Comparison of ENCODE assay signal across 7 cellular contexts in the genomic region with DNA sequence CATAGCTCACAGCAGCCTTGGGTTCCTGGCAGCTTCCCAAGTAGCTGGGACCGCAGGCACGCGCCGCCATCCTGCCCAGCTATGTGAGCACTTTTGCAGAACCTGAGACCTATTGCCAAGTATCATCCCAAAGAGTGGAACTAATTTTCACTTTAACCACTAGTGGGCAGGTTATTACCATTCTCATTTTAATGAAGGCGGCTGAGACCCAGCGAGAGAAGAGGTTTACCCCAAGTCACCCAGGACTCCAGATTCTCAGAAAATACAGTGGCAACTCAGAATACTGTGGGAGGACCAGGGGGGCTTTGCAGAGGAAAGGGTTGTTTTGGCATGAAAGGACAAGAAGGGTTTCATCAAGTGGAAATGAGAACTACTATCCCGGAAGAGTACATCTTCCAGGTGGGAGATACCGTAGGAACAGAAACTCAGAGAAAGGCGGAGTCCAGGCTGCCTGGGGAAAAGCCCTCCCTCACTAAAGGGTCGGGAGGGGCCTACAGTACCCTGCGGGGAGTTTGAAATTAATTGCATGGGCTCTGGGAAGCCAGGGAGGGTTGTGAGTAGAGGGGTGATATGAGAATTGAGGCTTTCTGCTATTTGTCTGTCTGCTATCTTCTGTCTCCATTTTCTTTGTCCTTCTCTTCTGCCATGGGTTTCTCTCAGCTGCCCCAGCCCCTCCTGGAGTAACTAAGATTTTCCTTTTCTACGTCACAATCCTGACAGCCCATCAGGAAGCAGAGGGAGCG. TPM values are rescaled to one million over a fixed set of nuclear protein-coding genes. Genes with fewer than 3 reads are reported as not detected.
DNase-seq lines count a peak whose midpoint lies in the region; ATAC-seq and TF ChIP-seq lines count a peak whose summit lies in the region.

No MANE protein-coding gene starts in this region.

- H3K36me3 ChIP-seq in Loucy (ENCODE audit: insufficient read depth, low read length) (no peaks in the 10 kb centered on the region), adrenal gland (replicated peaks in 1 of 2) (no peaks in the 10 kb centered on the region), left ventricle myocardium inferior (no peaks in the 10 kb centered on the region)

- H3K9me3 ChIP-seq in Loucy (ENCODE audit: insufficient read depth, low read depth, low read length) (no peaks in the 10 kb centered on the region), adrenal gland (replicated peaks in 1 of 3) (no peaks in the 10 kb centered on the region), left ventricle myocardium inferior (replicated peaks) (no peaks in the 10 kb centered on the region)

- H3K79me2 ChIP-seq in Loucy (ENCODE audit: insufficient read depth, low read length), result no peaks in the 10 kb centered on the region

- TF ChIP-seq CTCF in GM10248 (IDR thresholded peaks at IDR 0.05; ENCODE audit: control extremely low read depth, extremely low read depth, low read depth, missing control alignments), result peak; percentile 69
- peak; percentile 82 for TF ChIP-seq CTCF in Loucy (conservative IDR thresholded peaks at IDR 0.05; ENCODE audit: low read length)
- TF ChIP-seq CTCF in adrenal gland (IDR thresholded peaks at IDR 0.05), result peak; percentile 60 to 90 (median 80)
- TF ChIP-seq CTCF in left ventricle myocardium inferior (IDR thresholded peaks at IDR 0.05; ENCODE audit: borderline replicate concordance), result peak; percentile 79

- H3K27me3 ChIP-seq in Loucy (ENCODE audit: insufficient read depth, low read length, poor library complexity, severe bottlenecking) (no peaks in the 10 kb centered on the region), adrenal gland (no peaks in the 10 kb centered on the region), left ventricle myocardium inferior (ENCODE audit: low read depth) (peaks cover 18% of the 10 kb centered on the region)

- TF ChIP-seq POLR2A in adrenal gland (IDR thresholded peaks at IDR 0.05), result no peak

- CTCF ChIA-PET in GM10248 (lab: Yijun Ruan, JAX), result interaction anchor here (0.6 to 18.1 kb wide), 32 partner anchors 8 to 173 kb away, joined by 3 to 306 read pairs (median 4); partner anchors contain the start of genes PMF1 and SMG5

- ATAC-seq in HG03521 (IDR thresholded peaks at IDR 0.05; ENCODE audit: unreplicated experiment), result no peak

- DNase-seq in GM10248 (ENCODE audit: extremely low spot score) (peak; percentile 81), adrenal gland (peak; percentile 86 to 95 (median 94)), left ventricle myocardium inferior (peak; percentile 71), putamen (ENCODE audit: low spot score) (peak; percentile 73)

- peak overlapping the region; percentile 78 for H2AFZ ChIP-seq in Loucy (ENCODE audit: low read length)

- H3K4me3 ChIP-seq in Loucy (ENCODE audit: low read length, poor library complexity, severe bottlenecking) (peak overlapping the region; percentile 16), adrenal gland (no peak overlapping the region), left ventricle myocardium inferior (peak overlapping the region; percentile 40)

- H3K9me2 ChIP-seq in Loucy (replicated peaks; ENCODE audit: low read depth, low read length), result no peaks in the 10 kb centered on the region

- H3K4me1 ChIP-seq in Loucy (ENCODE audit: insufficient read depth, low read length, poor library complexity, severe bottlenecking), result peaks cover 25% of the 10 kb centered on the region
- H3K4me1 ChIP-seq in adrenal gland (replicated peaks in 1 of 2), result peaks cover 0 to 14% of the 10 kb centered on the region in 2 donors
- peaks cover 24% of the 10 kb centered on the region for H3K4me1 ChIP-seq in left ventricle myocardium inferior

- no peaks in the 10 kb centered on the region for H3F3A ChIP-seq in Loucy (ENCODE audit: low read depth)

- WGBS in adrenal gland, 4 donors, result 13 to 20% (median 19%) methylated on average over 13 of the region's 13 CpGs

- H3K4me2 ChIP-seq in Loucy (ENCODE audit: low read depth, low read length, poor library complexity, severe bottlenecking), result peak overlapping the region; percentile 54

- POLR2A ChIA-PET in GM10248 (lab: Yijun Ruan, JAX), result no interaction called here

- peak overlapping the region; percentile 24 for H3K9ac ChIP-seq in Loucy (ENCODE audit: low read depth, low read length, poor library complexity, severe bottlenecking)

- H3K27ac ChIP-seq in adrenal gland, result no peak overlapping the region
- no peak overlapping the region for H3K27ac ChIP-seq in left ventricle myocardium inferior (replicated peaks)

- no peaks in the 10 kb centered on the region for H4K20me1 ChIP-seq in Loucy (ENCODE audit: insufficient read depth, low read length, poor library complexity, severe bottlenecking)

- intact Hi-C loops in adrenal gland (cut with DNase I), result loop anchor here (5.0 kb wide), 2 partner anchors 76 to 81 kb away; no protein-coding TSS in a partner anchor
- intact Hi-C loops in left ventricle myocardium inferior (cut with micrococcal nuclease), result loop anchor here (5.0 kb wide), 1 partner anchor 76 kb away; no protein-coding TSS in a partner anchor

TF ChIP-seq in PFSK-1, 5 proteins besides CTCF, POLR2A, EP300 and RAD21:
- TF ChIP-seq FOXP2 (optimal IDR thresholded peaks at IDR 0.05; ENCODE audit: borderline replicate concordance, extremely low read depth, extremely low read length, insufficient read depth) (no peak), TAF1 (IDR thresholded peaks at IDR 0.05; ENCODE audit: borderline replicate concordance, insufficient read depth, low read length) (peak; percentile 42; the same call in 1 of the 2 replicates), SIN3A (IDR thresholded peaks at IDR 0.05; ENCODE audit: borderline replicate concordance, insufficient read depth, low read length) (no peak), POLR2AphosphoS5 (IDR thresholded peaks at IDR 0.05; ENCODE audit: low read depth, low read length) (no peak)
- TF ChIP-seq, protein P1, sequence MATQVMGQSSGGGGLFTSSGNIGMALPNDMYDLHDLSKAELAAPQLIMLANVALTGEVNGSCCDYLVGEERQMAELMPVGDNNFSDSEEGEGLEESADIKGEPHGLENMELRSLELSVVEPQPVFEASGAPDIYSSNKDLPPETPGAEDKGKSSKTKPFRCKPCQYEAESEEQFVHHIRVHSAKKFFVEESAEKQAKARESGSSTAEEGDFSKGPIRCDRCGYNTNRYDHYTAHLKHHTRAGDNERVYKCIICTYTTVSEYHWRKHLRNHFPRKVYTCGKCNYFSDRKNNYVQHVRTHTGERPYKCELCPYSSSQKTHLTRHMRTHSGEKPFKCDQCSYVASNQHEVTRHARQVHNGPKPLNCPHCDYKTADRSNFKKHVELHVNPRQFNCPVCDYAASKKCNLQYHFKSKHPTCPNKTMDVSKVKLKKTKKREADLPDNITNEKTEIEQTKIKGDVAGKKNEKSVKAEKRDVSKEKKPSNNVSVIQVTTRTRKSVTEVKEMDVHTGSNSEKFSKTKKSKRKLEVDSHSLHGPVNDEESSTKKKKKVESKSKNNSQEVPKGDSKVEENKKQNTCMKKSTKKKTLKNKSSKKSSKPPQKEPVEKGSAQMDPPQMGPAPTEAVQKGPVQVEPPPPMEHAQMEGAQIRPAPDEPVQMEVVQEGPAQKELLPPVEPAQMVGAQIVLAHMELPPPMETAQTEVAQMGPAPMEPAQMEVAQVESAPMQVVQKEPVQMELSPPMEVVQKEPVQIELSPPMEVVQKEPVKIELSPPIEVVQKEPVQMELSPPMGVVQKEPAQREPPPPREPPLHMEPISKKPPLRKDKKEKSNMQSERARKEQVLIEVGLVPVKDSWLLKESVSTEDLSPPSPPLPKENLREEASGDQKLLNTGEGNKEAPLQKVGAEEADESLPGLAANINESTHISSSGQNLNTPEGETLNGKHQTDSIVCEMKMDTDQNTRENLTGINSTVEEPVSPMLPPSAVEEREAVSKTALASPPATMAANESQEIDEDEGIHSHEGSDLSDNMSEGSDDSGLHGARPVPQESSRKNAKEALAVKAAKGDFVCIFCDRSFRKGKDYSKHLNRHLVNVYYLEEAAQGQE (IDR thresholded peaks at IDR 0.05; ENCODE audit: insufficient read depth in 1 of 2, low read depth in 2 of 2, low read length in 2 of 2), result no peak

RNA-seq across cellular contexts. Expression of gene SEMA4A, which starts 7.2 kb away (rescaled TPM):
- not detected for polyA plus RNA-seq in PFSK-1 (2012; ENCODE audit: insufficient read length, low read depth)
- 1 to 10 TPM in 6 of 8 donors, under 1 TPM in 2; 0.30 to 4.8 (median 1.6) TPM for total RNA-seq in adrenal gland
- 1 to 10 TPM in 2 of 3 donors, under 1 TPM in 1; 0.93 to 3.1 (median 2.4) TPM for polyA plus RNA-seq in adrenal gland
- 1.0 TPM for total RNA-seq in left ventricle myocardium inferior

RNA-seq across cellular contexts. Expression of gene LMNA, which starts 31.7 kb away (rescaled TPM):
- 392 TPM for polyA plus RNA-seq in PFSK-1 (2012; ENCODE audit: insufficient read length, low read depth)
- total RNA-seq in adrenal gland, result 100 to 1,000 TPM; 231 to 591 (median 395) TPM
- polyA plus RNA-seq in adrenal gland, result 100 to 1,000 TPM; 140 to 458 (median 374) TPM
- 236 TPM for total RNA-seq in left ventricle myocardium inferior

RNA-seq across cellular contexts. Expression of gene SLC25A44, which starts 47.7 kb away (rescaled TPM):
- 10.6 TPM for polyA plus RNA-seq in PFSK-1 (2012; ENCODE audit: insufficient read length, low read depth)
- total RNA-seq in adrenal gland, result 10 to 100 TPM; 11.4 to 33.7 (median 18.0) TPM
- 10 to 100 TPM in 1 of 3 donors, 1 to 10 TPM in 2; 7.0 to 31.7 (median 8.6) TPM for polyA plus RNA-seq in adrenal gland
- total RNA-seq in left ventricle myocardium inferior, result 14.4 TPM

Comparison
In these comparisons a context has a peak if more than half of its experiments do, and no peak if none do; other contexts are left out.
1. H3K4me3 ChIP-seq: peak in Loucy (single experiment) and left ventricle myocardium inferior (single experiment); none in adrenal gland (0 of 4).
2. Peak in every context shown above with its lines, with median percentiles within 50 percentile points of each other: DNase-seq and CTCF ChIP-seq.